Comparison of ENCODE assay signal across 9 cellular contexts in genomic region chr4:146916479-146917076, GRCh38. TPM values are rescaled to one million over a fixed set of nuclear protein-coding genes. Genes with fewer than 3 reads are reported as not detected.
DNase-seq lines count a peak whose midpoint lies in the region; ATAC-seq and TF ChIP-seq lines count a peak whose summit lies in the region.
"Had no signal": no experiment of that assay in that cellular context is flagged by ENCODE, and none has a peak within 500 bp of the region (broad histone marks: within the 10 kb centered on the region; RNA-seq: fewer than 3 reads in every experiment).

No MANE protein-coding gene starts in this region.

- TF ChIP-seq CTCF in 22Rv1 (IDR thresholded peaks at IDR 0.05) (peak; percentile 74), foreskin fibroblast (IDR thresholded peaks at IDR 0.05; ENCODE audit: low read depth, low read length) (peak; percentile 61), stomach (IDR thresholded peaks at IDR 0.05) (peak in 5 of 7 experiments; percentile 40 to 63 (median 59))

- no peaks in the 10 kb centered on the region for H3K9me3 ChIP-seq in stomach

- no peaks in the 10 kb centered on the region for H3K27me3 ChIP-seq in stomach

- H3K36me3 ChIP-seq in stomach = no peaks in the 10 kb centered on the region

- no peak for TF ChIP-seq EP300 in stomach (IDR thresholded peaks at IDR 0.05)

- H3K4me3 ChIP-seq in foreskin fibroblast (ENCODE audit: low read depth in 1 of 2, low read length in 2 of 2) = no peak overlapping the region
- H3K4me3 ChIP-seq in stomach = no peak overlapping the region

- intact Hi-C loops in stomach (cut with DNase I; ENCODE audit: low total_unique reads) (loop anchor here (10.0 kb wide), 1 partner anchor 572 kb away; no protein-coding TSS in a partner anchor), sciatic nerve (cut with DNase I) (no loop called here)

- H3K27ac ChIP-seq in 22Rv1 = no peak overlapping the region
- no peak overlapping the region for H3K27ac ChIP-seq in stomach

- no peak for ATAC-seq in sciatic nerve

- no peak for TF ChIP-seq POLR2A in stomach (IDR thresholded peaks at IDR 0.05)

- peak; percentile 40 for DNase-seq in EL
- peak; percentile 40 for DNase-seq in HT-29 (ENCODE audit: low spot score)
- DNase-seq in SW480 (ENCODE audit: low spot score) = peak; percentile 15
- DNase-seq in foreskin fibroblast = peak; percentile 5 to 59
- no peak for DNase-seq in stomach
- DNase-seq in NCI-H187 treated with DMSO at 0.1 percent for 48 hours (lab: John Stamatoyannopoulos, UW) = no peak
- DNase-seq in sciatic nerve (ENCODE audit: low spot score) = no peak

- no peaks in the 10 kb centered on the region for H3K4me1 ChIP-seq in stomach

RNA-seq across cellular contexts. Expression of gene TTC29, which starts 29.1 kb away (rescaled TPM):
- not detected in 2 replicates for total RNA-seq in HT-29 (2014; rRNA removed; shearing (Covaris generic))
- total RNA-seq in stomach (under 1 TPM in 1 of 5 donors, not detected in 4; 0.37 TPM), sciatic nerve (not detected)
- not detected for polyA plus RNA-seq in stomach
- total RNA-seq: frontal cortex had no signal

Comparison
In these comparisons a context has a peak if more than half of its experiments do, and no peak if none do; other contexts are left out.
1. DNase-seq: peak in EL (single experiment), HT-29 (single experiment), SW480 (single experiment) and foreskin fibroblast (2 of 2); none in stomach (single experiment), NCI-H187 treated with DMSO at 0.1 percent for 48 hours (single experiment) and sciatic nerve (single experiment).
2. Peak in every context shown above with its lines, with median percentiles within 50 percentile points of each other: CTCF ChIP-seq.